15 cellular contexts compared by ENCODE assay signal in the genomic region with DNA sequence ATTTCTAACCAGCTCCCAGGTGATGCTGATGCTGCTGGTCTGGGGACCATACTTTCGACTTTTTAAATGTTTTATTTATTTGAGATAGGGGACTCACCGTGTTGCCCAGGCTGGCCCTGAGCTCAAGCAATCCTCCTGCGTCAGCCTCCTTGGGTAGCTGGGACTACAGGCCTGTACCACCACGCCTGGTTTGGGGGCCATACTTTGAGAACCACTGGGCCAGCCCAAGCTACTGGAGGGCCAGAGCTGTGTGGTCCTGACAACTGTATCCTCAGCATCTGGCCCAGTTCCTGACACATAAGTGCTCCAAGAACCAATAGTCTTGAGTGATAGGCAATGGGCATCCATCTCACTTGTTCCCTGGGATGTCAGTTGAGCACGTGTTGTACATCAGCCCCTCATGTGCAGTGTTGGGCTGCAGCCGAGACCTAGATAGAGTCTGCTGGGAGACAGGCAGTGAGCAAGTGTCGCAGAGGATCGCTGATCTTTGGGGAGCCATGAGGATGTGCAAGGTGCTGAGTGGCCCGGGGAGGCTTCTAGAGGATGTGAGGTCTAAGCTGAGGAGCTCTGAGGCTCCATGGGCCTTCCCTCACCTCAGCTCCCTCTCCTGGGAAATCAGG. TPM values are rescaled to one million over a fixed set of nuclear protein-coding genes. Genes with fewer than 3 reads are reported as not detected.
DNase-seq lines count a peak whose midpoint lies in the region; ATAC-seq, FAIRE-seq and TF ChIP-seq lines count a peak whose summit lies in the region.
"Had no signal": no experiment of that assay in that cellular context is flagged by ENCODE, and none has a peak within 500 bp of the region (broad histone marks: within the 10 kb centered on the region; RNA-seq: fewer than 3 reads in every experiment).

No MANE protein-coding gene starts in this region.

- peak overlapping the region; percentile 88 for H3K27ac Mint-ChIP-seq in activated CD4-positive, alpha-beta T cell treated with anti-CD3 and anti-CD28 coated beads, Interleukin-2, amount 10 ng/mL, durations not matched to agents 24 days and 14 days
- H3K27ac Mint-ChIP-seq in astrocyte (ENCODE audit: unreplicated experiment) (no peak overlapping the region), neural crest cell (ENCODE audit: unreplicated experiment) (no peak overlapping the region)

- TF ChIP-seq CTCF in LNCaP clone FGC (IDR thresholded peaks at IDR 0.05; ENCODE audit: control insufficient read depth, extremely low read depth, insufficient read depth) (no peak), astrocyte (IDR thresholded peaks at IDR 0.05; ENCODE audit: insufficient read depth, low read depth, low read length) (no peak), neural crest cell (conservative IDR thresholded peaks at IDR 0.05) (no peak)

- no peak overlapping the region for H3K9ac ChIP-seq in astrocyte (ENCODE audit: low read length)

- peak overlapping the region; percentile 55 for H3K4me3 ChIP-seq in LNCaP clone FGC (ENCODE audit: low read depth, low read length)
- no peak overlapping the region for H3K4me3 ChIP-seq in astrocyte (ENCODE audit: insufficient read depth, low read depth, low read length)
- H3K4me3 ChIP-seq: coronary artery had no signal

- H2AFZ ChIP-seq in astrocyte (ENCODE audit: low read depth, low read length): no peak overlapping the region

- peaks cover 57% of the 10 kb centered on the region for H3K4me1 Mint-ChIP-seq in activated CD4-positive, alpha-beta T cell treated with anti-CD3 and anti-CD28 coated beads, Interleukin-2, amount 10 ng/mL, durations not matched to agents 24 days and 14 days
- H3K4me1 Mint-ChIP-seq in astrocyte (ENCODE audit: low read depth, unreplicated experiment) (peaks cover 10% of the 10 kb centered on the region), neural crest cell (peaks cover 37% of the 10 kb centered on the region)

- H3K9me3 ChIP-seq in astrocyte (ENCODE audit: insufficient read depth, low read depth, low read length): no peaks in the 10 kb centered on the region
- H3K9me3 ChIP-seq: Peyer's patch had no signal

- H3K9me3 Mint-ChIP-seq in activated CD4-positive, alpha-beta T cell treated with anti-CD3 and anti-CD28 coated beads, Interleukin-2, amount 10 ng/mL, durations not matched to agents 24 days and 14 days: no peaks in the 10 kb centered on the region
- H3K9me3 Mint-ChIP-seq in astrocyte (ENCODE audit: unreplicated experiment) (no peaks in the 10 kb centered on the region), neural crest cell (no peaks in the 10 kb centered on the region)

- peak overlapping the region; percentile 90 for H3K4me3 Mint-ChIP-seq in activated CD4-positive, alpha-beta T cell treated with anti-CD3 and anti-CD28 coated beads, Interleukin-2, amount 10 ng/mL, durations not matched to agents 24 days and 14 days
- peak overlapping the region; percentile 75 for H3K4me3 Mint-ChIP-seq in astrocyte (ENCODE audit: unreplicated experiment)
- H3K4me3 Mint-ChIP-seq in neural crest cell: peak overlapping the region; percentile 95

- FAIRE-seq in astrocyte (lab: Jason Lieb, UNC): no peak

- H4K20me1 ChIP-seq in astrocyte (ENCODE audit: insufficient read depth, low read length): no peaks in the 10 kb centered on the region

- H3K27me3 ChIP-seq in astrocyte (ENCODE audit: insufficient read depth, low read length): no peaks in the 10 kb centered on the region
- H3K27me3 ChIP-seq: Peyer's patch had no signal

- no peaks in the 10 kb centered on the region for H3K27me3 Mint-ChIP-seq in activated CD4-positive, alpha-beta T cell treated with anti-CD3 and anti-CD28 coated beads, Interleukin-2, amount 10 ng/mL, durations not matched to agents 24 days and 14 days
- H3K27me3 Mint-ChIP-seq in astrocyte (ENCODE audit: low read depth, unreplicated experiment) (peaks cover 4% of the 10 kb centered on the region), neural crest cell (ENCODE audit: low read depth) (no peaks in the 10 kb centered on the region)

- no peak for DNase-seq in activated CD4-positive, alpha-beta T cell treated with anti-CD3 and anti-CD28 coated beads, Interleukin-2, amount 10 ng/mL, durations not matched to agents 24 days and 14 days
- DNase-seq in activated CD4-positive, alpha-beta T cell treated with anti-CD3 and anti-CD28 coated beads, Interleukin-2, amount 50 U/mL, for 1 hour: no peak
- DNase-seq in LNCaP clone FGC (ENCODE audit: low read depth) (no peak), astrocyte (ENCODE audit: low read depth) (no peak), neural crest cell (ENCODE audit: low read depth, low spot score) (no peak)
- DNase-seq in stimulated activated CD4-positive, alpha-beta T cell treated with anti-CD3 and anti-CD28 coated beads, Interleukin-1b, Interleukin-23, amount 100 ng/mL, for 48 hours: no peak
- DNase-seq: activated gamma-delta T cell treated with Interleukin-2 at 50 U/mL for 16 hours; EL; foreskin melanocyte; NCI-H2081; Peyer's patch; stimulated activated CD4-positive, alpha-beta T cell treated with anti-CD3 and anti-CD28 coated beads, Interleukin-2, amount 100 ng/mL, for 24 hours had no signal

- peaks cover 16% of the 10 kb centered on the region for H3K4me1 ChIP-seq in astrocyte (ENCODE audit: insufficient read depth, low read length)

- H3K4me2 ChIP-seq in astrocyte (ENCODE audit: low read length): peak overlapping the region; percentile 97

- ATAC-seq in GM18511 (IDR thresholded peaks at IDR 0.05; ENCODE audit: unreplicated experiment): no peak
- no peak for ATAC-seq in HG03571 (IDR thresholded peaks at IDR 0.05; ENCODE audit: unreplicated experiment)

- peaks cover 6% of the 10 kb centered on the region for H3K79me2 ChIP-seq in astrocyte (ENCODE audit: insufficient read depth, low read length)

- no peak overlapping the region for H3K27ac ChIP-seq in astrocyte (ENCODE audit: low read depth, low read length)
- H3K27ac ChIP-seq: coronary artery, Peyer's patch had no signal

- intact Hi-C loops in activated CD4-positive, alpha-beta T cell treated with anti-CD3 and anti-CD28 coated beads, Interleukin-2, amount 10 ng/mL, durations not matched to agents 24 days and 14 days (cut with micrococcal nuclease): no loop called here

- H3K36me3 Mint-ChIP-seq in activated CD4-positive, alpha-beta T cell treated with anti-CD3 and anti-CD28 coated beads, Interleukin-2, amount 10 ng/mL, durations not matched to agents 24 days and 14 days (ENCODE audit: low read depth): peaks cover 30% of the 10 kb centered on the region
- peaks cover 3% of the 10 kb centered on the region for H3K36me3 Mint-ChIP-seq in astrocyte (ENCODE audit: low read depth, unreplicated experiment)
- H3K36me3 Mint-ChIP-seq in neural crest cell (ENCODE audit: low read depth): no peaks in the 10 kb centered on the region

- no peaks in the 10 kb centered on the region for H3K36me3 ChIP-seq in astrocyte (ENCODE audit: insufficient read depth, low read length)
- H3K36me3 ChIP-seq: Peyer's patch had no signal

RNA-seq across cellular contexts. Expression of gene RMI2, which starts 1.6 kb away (rescaled TPM):
- 63.8 and 65.6 TPM in 2 replicates for total RNA-seq in activated CD4-positive, alpha-beta T cell treated with anti-CD3 and anti-CD28 coated beads, Interleukin-2, amount 10 ng/mL, durations not matched to agents 24 days and 14 days
- total RNA-seq in astrocyte: 6.9 and 7.8 TPM in 2 replicates
- total RNA-seq in neural crest cell: 39.6 and 41.9 TPM in 2 replicates
